In the genomic region with DNA sequence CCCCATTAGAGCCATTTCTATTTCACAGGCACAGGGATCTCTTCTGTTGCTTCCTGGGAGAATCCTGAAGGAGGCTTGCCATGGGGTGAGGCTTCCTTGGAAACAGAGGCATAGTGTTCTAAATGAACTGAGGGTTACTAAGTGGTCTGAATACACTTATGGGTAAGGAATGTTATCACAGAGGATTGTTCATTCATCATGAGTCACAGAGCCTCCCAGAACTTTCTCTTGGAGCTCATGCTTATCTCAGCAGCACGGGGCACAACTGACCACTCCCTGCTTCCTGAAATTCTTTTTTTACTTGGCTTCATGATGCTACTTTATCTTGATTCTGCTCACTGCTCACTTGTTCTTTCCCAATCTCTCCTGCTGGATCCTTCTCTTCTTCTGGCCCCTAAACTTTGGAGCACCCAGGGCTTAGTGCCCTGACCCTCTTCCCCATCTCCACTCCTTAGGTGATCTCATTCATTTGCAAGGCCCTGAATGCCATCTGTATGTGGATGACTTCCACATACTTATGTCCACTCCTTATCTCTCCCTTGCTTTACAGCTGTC, we compare ENCODE assay signal across 10 cellular contexts. TPM values are rescaled to one million over a fixed set of nuclear protein-coding genes. Genes with fewer than 3 reads are reported as not detected.
DNase-seq lines count a peak whose midpoint lies in the region; ATAC-seq and TF ChIP-seq lines count a peak whose summit lies in the region.
"Had no signal": no experiment of that assay in that cellular context is flagged by ENCODE, and none has a peak within 500 bp of the region (broad histone marks: within the 10 kb centered on the region; RNA-seq: fewer than 3 reads in every experiment).

No MANE protein-coding gene starts in this region.

- ATAC-seq in foreskin keratinocyte, result peak; percentile 92
- ATAC-seq in HG02798 (IDR thresholded peaks at IDR 0.05; ENCODE audit: poor library complexity, unreplicated experiment), result no peak
- no peak for ATAC-seq in HG03095 (IDR thresholded peaks at IDR 0.05; ENCODE audit: unreplicated experiment)
- ATAC-seq: activated naive CD4-positive, alpha-beta T cell treated with anti-CD3 and anti-CD28 coated beads, Interleukin-2, amount 50 U/mL, for 72 hours had no signal

- H3K4me1 ChIP-seq in foreskin keratinocyte, result peaks cover 28% of the 10 kb centered on the region

- TF ChIP-seq CTCF in foreskin keratinocyte (conservative IDR thresholded peaks at IDR 0.05), result no peak

- H3K27me3 ChIP-seq in foreskin keratinocyte, result no peaks in the 10 kb centered on the region

- peak overlapping the region; percentile 77 for H3K27ac ChIP-seq in foreskin keratinocyte

- DNase-seq in EH (ENCODE audit: low read depth) (peak; percentile 99), SW 1271 (lab: John Stamatoyannopoulos, UW) (peak; percentile 93 to 98), foreskin keratinocyte (peak; percentile 97 to 98), renal cortical epithelial cell (ENCODE audit: low read depth) (peak; percentile 97), GF-D8 (lab: John Stamatoyannopoulos, UW) (no peak), NOMO-1 (lab: John Stamatoyannopoulos, UW; ENCODE audit: unreplicated experiment in 2 of 2) (no peak)
- DNase-seq: Kasumi-1 had no signal

RNA-seq across cellular contexts. Expression of gene ANO6, which starts 57.9 kb away (rescaled TPM):
- total RNA-seq in foreskin keratinocyte (69.9 and 73.3 TPM in 2 replicates), renal cortical epithelial cell (82.7 and 96.2 TPM in 2 replicates)
- 14.2 and 17.3 TPM in 2 replicates for polyA plus RNA-seq in foreskin keratinocyte

Comparison
In these comparisons a context has a peak if more than half of its experiments do, and no peak if none do; other contexts are left out.
1. DNase-seq: peak in EH (single experiment), SW 1271 (2 of 2), foreskin keratinocyte (2 of 2) and renal cortical epithelial cell (single experiment); none in GF-D8 (single experiment) and NOMO-1 (0 of 2).